ENCODE assay signal across 18 cellular contexts in genomic region chr10:121468726-121469125, GRCh38.
"Had no signal": no experiment of that assay in that cellular context is flagged by ENCODE, and none has a peak within 500 bp of the region (broad histone marks: within the 10 kb centered on the region; RNA-seq: fewer than 3 reads in every experiment).

No MANE protein-coding gene starts in this region.

- H3K9me3 ChIP-seq: SK-N-SH had no signal

- H3K4me2 ChIP-seq: SK-N-SH had no signal

- DNase-seq: KBM-7, NCI-H1092, NCI-H1105 treated with DMSO at 0.1 percent for 48 hours, NCI-H1417 treated with DMSO at 0.1 percent for 48 hours, NCI-H146, NCI-H1694 treated with DMSO at 0.1 percent for 48 hours, NCI-H1930, NCI-H2081, NCI-H2107, NCI-H2227 treated with DMSO at 0.1 percent for 48 hours, NCI-H524, NCI-H69, NCI-H774, RPMI8226, SHP77, SK-N-SH, SW 1271 had no signal

- H3K27ac ChIP-seq: HL-60 had no signal

- H3K9ac ChIP-seq: SK-N-SH had no signal
